21 cellular contexts compared by ENCODE assay signal in the genomic region with DNA sequence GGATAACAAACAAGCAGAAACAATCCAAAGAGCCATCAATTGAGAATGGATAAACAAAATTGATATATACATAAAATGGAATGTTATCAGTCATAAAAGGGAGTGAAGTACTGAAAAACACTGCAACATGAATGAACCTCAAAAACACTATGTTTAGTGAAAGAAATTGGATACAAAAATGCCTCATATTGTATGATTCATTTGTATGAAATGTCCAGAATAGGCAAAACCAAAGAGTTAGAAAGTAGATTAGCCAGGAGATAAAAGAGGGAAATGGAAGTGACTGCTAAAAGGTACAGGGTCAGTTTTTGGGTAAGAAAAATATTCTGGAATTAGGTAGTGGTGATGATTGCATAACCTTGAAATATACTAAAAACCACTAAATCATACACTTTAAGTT.
"Had no signal": no experiment of that assay in that cellular context is flagged by ENCODE, and none has a peak within 500 bp of the region (broad histone marks: within the 10 kb centered on the region; RNA-seq: fewer than 3 reads in every experiment).

No MANE protein-coding gene starts in this region.

- DNase-seq: activated CD4-positive, alpha-beta T cell treated with anti-CD3 and anti-CD28 coated beads, Interleukin-2, amount 10 ng/mL, durations not matched to agents 7 days and 5 days; activated CD4-positive, CD25-positive, alpha-beta regulatory T cell treated with anti-CD3 and anti-CD28 coated beads, Interleukin-2, amount 50 U/mL, for 72 hours; activated CD8-positive, alpha-beta memory T cell treated with anti-CD3 and anti-CD28 coated beads, Interleukin-2, amount 10 ng/mL, durations not matched to agents 7 days and 5 days; activated CD8-positive, alpha-beta T cell treated with anti-CD3 and anti-CD28 coated beads for 36 hours; activated effector memory CD4-positive, alpha-beta T cell treated with anti-CD3 and anti-CD28 coated beads, Interleukin-2, amount 50 U/mL, for 16 hours; activated naive CD4-positive, alpha-beta T cell treated with anti-CD3 and anti-CD28 coated beads, Interleukin-2, amount 10 ng/mL, durations not matched to agents 7 days and 5 days; activated T-cell treated with anti-CD3 and anti-CD28 coated beads for 4 hours; anterior cingulate cortex; effector CD4-positive, alpha-beta T cell; foreskin melanocyte; left ventricle myocardium inferior; naive thymus-derived CD4-positive, alpha-beta T cell; right lobe of liver; stimulated activated CD4-positive, alpha-beta T cell treated with anti-CD3 and anti-CD28 coated beads, Interleukin-15, amount 100 ng/mL, for 24 hours; stomach; T-helper 2 cell; transverse colon had no signal

- H3K4me1 Mint-ChIP-seq: activated CD4-positive, alpha-beta T cell treated with anti-CD3 and anti-CD28 coated beads, Interleukin-2, amount 10 ng/mL, durations not matched to agents 7 days and 5 days; activated naive CD4-positive, alpha-beta T cell treated with anti-CD3 and anti-CD28 coated beads, Interleukin-2, amount 10 ng/mL, durations not matched to agents 7 days and 5 days; brain; naive thymus-derived CD4-positive, alpha-beta T cell; neural crest cell; stimulated activated memory B cell treated with anti-CD40 and anti-IgM and Interleukin-4, amounts not matched to agents 10 μg/mL and 1 μg/mL and 100 μg/mL, for 72 hours had no signal

- H3K4me3 Mint-ChIP-seq: activated CD4-positive, alpha-beta T cell treated with anti-CD3 and anti-CD28 coated beads, Interleukin-2, amount 10 ng/mL, durations not matched to agents 7 days and 5 days; activated CD8-positive, alpha-beta memory T cell treated with anti-CD3 and anti-CD28 coated beads, Interleukin-2, amount 10 ng/mL, durations not matched to agents 7 days and 5 days; activated CD8-positive, alpha-beta T cell treated with anti-CD3 and anti-CD28 coated beads for 36 hours; activated naive CD4-positive, alpha-beta T cell treated with anti-CD3 and anti-CD28 coated beads, Interleukin-2, amount 10 ng/mL, durations not matched to agents 7 days and 5 days; naive thymus-derived CD4-positive, alpha-beta T cell; stimulated activated memory B cell treated with anti-CD40 and anti-IgM and Interleukin-4, amounts not matched to agents 10 μg/mL and 1 μg/mL and 100 μg/mL, for 72 hours had no signal

- ATAC-seq: activated CD8-positive, alpha-beta memory T cell treated with anti-CD3 and anti-CD28 coated beads, Interleukin-2, amount 10 ng/mL, durations not matched to agents 7 days and 5 days; activated CD8-positive, alpha-beta T cell treated with anti-CD3 and anti-CD28 coated beads for 36 hours; naive thymus-derived CD4-positive, alpha-beta T cell; right lobe of liver; stimulated activated memory B cell treated with anti-CD40 and anti-IgM and Interleukin-4, amounts not matched to agents 10 μg/mL and 1 μg/mL and 100 μg/mL, for 72 hours had no signal

- H3K36me3 Mint-ChIP-seq: activated CD8-positive, alpha-beta memory T cell treated with anti-CD3 and anti-CD28 coated beads, Interleukin-2, amount 10 ng/mL, durations not matched to agents 7 days and 5 days; activated naive CD4-positive, alpha-beta T cell treated with anti-CD3 and anti-CD28 coated beads, Interleukin-2, amount 10 ng/mL, durations not matched to agents 7 days and 5 days; brain had no signal

- H3K27ac Mint-ChIP-seq: activated CD4-positive, alpha-beta T cell treated with anti-CD3 and anti-CD28 coated beads, Interleukin-2, amount 10 ng/mL, durations not matched to agents 7 days and 5 days; activated CD8-positive, alpha-beta memory T cell treated with anti-CD3 and anti-CD28 coated beads, Interleukin-2, amount 10 ng/mL, durations not matched to agents 7 days and 5 days; activated CD8-positive, alpha-beta T cell treated with anti-CD3 and anti-CD28 coated beads for 36 hours; activated naive CD4-positive, alpha-beta T cell treated with anti-CD3 and anti-CD28 coated beads, Interleukin-2, amount 10 ng/mL, durations not matched to agents 7 days and 5 days; brain; dendritic cell treated with granulocyte-macrophage colony-stimulating factor and Interleukin-4, amounts not matched to agents 40 ng/mL and 50 ng/mL, for 4 days; stimulated activated memory B cell treated with anti-CD40 and anti-IgM and Interleukin-4, amounts not matched to agents 10 μg/mL and 1 μg/mL and 100 μg/mL, for 72 hours had no signal
